Comparison of ENCODE assay signal across 28 cellular contexts in the genomic region with DNA sequence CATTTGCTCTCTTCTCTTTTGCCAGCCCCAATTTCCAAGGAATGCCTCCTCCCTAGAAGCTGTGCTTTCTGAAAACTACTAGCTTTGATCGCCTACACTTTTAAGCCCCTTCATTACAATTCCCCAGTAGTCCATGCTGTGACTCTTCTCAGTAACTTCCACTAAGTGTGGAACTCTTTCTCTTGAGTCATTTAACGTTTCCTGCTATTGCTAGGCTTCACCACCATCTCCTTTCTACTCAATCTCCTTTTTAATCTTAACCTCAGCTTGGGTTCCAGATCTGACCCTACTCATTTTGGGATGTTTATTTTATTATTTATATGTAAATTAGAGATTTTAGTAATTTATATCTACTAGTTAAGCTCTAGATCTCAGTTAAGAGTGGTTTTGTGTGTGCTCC.
"Had no signal": no experiment of that assay in that cellular context is flagged by ENCODE, and none has a peak within 500 bp of the region (broad histone marks: within the 10 kb centered on the region; RNA-seq: fewer than 3 reads in every experiment).

No MANE protein-coding gene starts in this region.

- H3K9me3 ChIP-seq: stomach, suprapubic skin, testis, thoracic aorta, thyroid gland, tibial artery, tibial nerve, transverse colon, upper lobe of left lung, upper lobe of right lung, uterus, vagina had no signal

- H3K4me3 ChIP-seq: stomach, suprapubic skin, testis, thoracic aorta, thyroid gland, tibial artery, tibial nerve, transverse colon, upper lobe of left lung, upper lobe of right lung, uterus, vagina had no signal

- H3K36me3 Mint-ChIP-seq: stimulated activated effector memory CD8-positive, alpha-beta T cell treated with anti-CD3 and anti-CD28 coated beads, Interleukin-12 subunit alpha, Interleukin-12 subunit beta, amount 100 ng/mL, for 72 hours; stimulated activated memory B cell treated with anti-CD40 and anti-IgM and Interleukin-4, amounts not matched to agents 10 μg/mL and 1 μg/mL and 100 μg/mL, for 72 hours; type B pancreatic cell had no signal

- H3K4me3 Mint-ChIP-seq: stimulated activated effector memory CD8-positive, alpha-beta T cell treated with anti-CD3 and anti-CD28 coated beads, Interleukin-12 subunit alpha, Interleukin-12 subunit beta, amount 100 ng/mL, for 72 hours; stimulated activated memory B cell treated with anti-CD40 and anti-IgM and Interleukin-4, amounts not matched to agents 10 μg/mL and 1 μg/mL and 100 μg/mL, for 72 hours; stimulated activated naive B cell treated with anti-CD40 and anti-IgM and Interleukin-4, amounts not matched to agents 10 μg/mL and 1 μg/mL and 100 μg/mL, for 72 hours; stimulated activated naive CD8-positive, alpha-beta T cell treated with anti-CD3 and anti-CD28 coated beads, Interleukin-15, amount 100 ng/mL, for 72 hours; stimulated activated naive CD8-positive, alpha-beta T cell treated with anti-CD3 and anti-CD28 coated beads, Interleukin-15, Interleukin-2, amounts not matched to agents 100 ng/mL and 50 ng/mL, for 24 hours; type B pancreatic cell had no signal

- H3K4me1 ChIP-seq: stomach, suprapubic skin, thyroid gland, tibial artery, tibial nerve, transverse colon, upper lobe of left lung, upper lobe of right lung, uterus, vagina had no signal

- H3K27me3 Mint-ChIP-seq: stimulated activated naive CD8-positive, alpha-beta T cell treated with anti-CD3 and anti-CD28 coated beads, Interleukin-15, amount 100 ng/mL, for 72 hours; stimulated activated naive CD8-positive, alpha-beta T cell treated with anti-CD3 and anti-CD28 coated beads, Interleukin-15, Interleukin-2, amounts not matched to agents 100 ng/mL and 50 ng/mL, for 24 hours; type B pancreatic cell had no signal

- H3K27ac ChIP-seq: stomach, suprapubic skin, testis, thoracic aorta, thyroid gland, tibial artery, tibial nerve, transverse colon, upper lobe of left lung, upper lobe of right lung, uterus, vagina had no signal

- H3K4me1 Mint-ChIP-seq: stimulated activated effector memory CD8-positive, alpha-beta T cell treated with anti-CD3 and anti-CD28 coated beads, Interleukin-12 subunit alpha, Interleukin-12 subunit beta, amount 100 ng/mL, for 72 hours; stimulated activated memory B cell treated with anti-CD40 and anti-IgM and Interleukin-4, amounts not matched to agents 10 μg/mL and 1 μg/mL and 100 μg/mL, for 72 hours; stimulated activated naive B cell treated with anti-CD40 and anti-IgM and Interleukin-4, amounts not matched to agents 10 μg/mL and 1 μg/mL and 100 μg/mL, for 72 hours; stimulated activated naive CD8-positive, alpha-beta T cell treated with anti-CD3 and anti-CD28 coated beads, Interleukin-15, amount 100 ng/mL, for 72 hours had no signal

- ATAC-seq: stimulated activated effector memory CD8-positive, alpha-beta T cell treated with anti-CD3 and anti-CD28 coated beads, Interleukin-12 subunit alpha, Interleukin-12 subunit beta, amount 100 ng/mL, for 72 hours; stimulated activated memory B cell treated with anti-CD40 and anti-IgM and Interleukin-4, amounts not matched to agents 10 μg/mL and 1 μg/mL and 100 μg/mL, for 72 hours; stimulated activated naive B cell treated with anti-CD40 and anti-IgM and Interleukin-4, amounts not matched to agents 10 μg/mL and 1 μg/mL and 100 μg/mL, for 72 hours; stimulated activated naive CD8-positive, alpha-beta T cell treated with anti-CD3 and anti-CD28 coated beads, Interleukin-15, amount 100 ng/mL, for 72 hours; stimulated activated naive CD8-positive, alpha-beta T cell treated with anti-CD3 and anti-CD28 coated beads, Interleukin-15, Interleukin-2, amounts not matched to agents 100 U/mL and 50 U/mL, for 24 hours; upper lobe of right lung had no signal

- H3K27ac Mint-ChIP-seq: stimulated activated effector memory CD8-positive, alpha-beta T cell treated with anti-CD3 and anti-CD28 coated beads, Interleukin-12 subunit alpha, Interleukin-12 subunit beta, amount 100 ng/mL, for 72 hours; stimulated activated memory B cell treated with anti-CD40 and anti-IgM and Interleukin-4, amounts not matched to agents 10 μg/mL and 1 μg/mL and 100 μg/mL, for 72 hours; stimulated activated naive B cell treated with anti-CD40 and anti-IgM and Interleukin-4, amounts not matched to agents 10 μg/mL and 1 μg/mL and 100 μg/mL, for 72 hours; stimulated activated naive CD8-positive, alpha-beta T cell treated with anti-CD3 and anti-CD28 coated beads, Interleukin-15, amount 100 ng/mL, for 72 hours; stimulated activated naive CD8-positive, alpha-beta T cell treated with anti-CD3 and anti-CD28 coated beads, Interleukin-15, Interleukin-2, amounts not matched to agents 100 ng/mL and 50 ng/mL, for 24 hours; type B pancreatic cell had no signal

- DNase-seq: stimulated activated CD4-positive, alpha-beta T cell treated with anti-CD3 and anti-CD28 coated beads, Interleukin-2, amount 100 ng/mL, for 48 hours; stimulated activated CD4-positive, alpha-beta T cell treated with anti-CD3 and anti-CD28 coated beads, Interleukin-4, amount 100 ng/mL, for 1 hour; stimulated activated CD4-positive, alpha-beta T cell treated with anti-CD3 and anti-CD28 coated beads, Interleukin-4, amount 100 ng/mL, for 24 hours; stimulated activated CD4-positive, alpha-beta T cell treated with anti-CD3 and anti-CD28 coated beads, Interleukin-4, amount 100 ng/mL, for 4 hours; stimulated activated CD8-positive, alpha-beta memory T cell treated with anti-CD3 and anti-CD28 coated beads, Interleukin-4, amount 100 ng/mL, for 48 hours; stimulated activated naive B cell treated with anti-CD40 and anti-IgM and Interleukin-4, amounts not matched to agents 10 μg/mL and 1 μg/mL and 100 μg/mL, for 72 hours; stimulated activated naive CD4-positive, alpha-beta T cell; stimulated activated naive CD4-positive, alpha-beta T cell treated with Interleukin-2 at 50 U/mL for 16 hours; stimulated activated naive CD8-positive, alpha-beta T cell treated with anti-CD3 and anti-CD28 coated beads, Interleukin-15, amount 100 ng/mL, for 72 hours; stimulated activated naive CD8-positive, alpha-beta T cell treated with anti-CD3 and anti-CD28 coated beads, Interleukin-15, Interleukin-2, amounts not matched to agents 100 U/mL and 50 U/mL, for 24 hours; stomach; substantia nigra; testis; thyroid gland; tibial artery; transverse colon; trophoblast cell; upper lobe of left lung; upper lobe of right lung; uterus had no signal

- H3K27me3 ChIP-seq: stomach, suprapubic skin, testis, thyroid gland, tibial artery, tibial nerve, transverse colon, upper lobe of left lung, upper lobe of right lung, vagina had no signal

- H3K36me3 ChIP-seq: stomach, suprapubic skin, thoracic aorta, thyroid gland, tibial artery, tibial nerve, transverse colon, upper lobe of left lung, upper lobe of right lung, uterus, vagina had no signal
